In the genomic region with DNA sequence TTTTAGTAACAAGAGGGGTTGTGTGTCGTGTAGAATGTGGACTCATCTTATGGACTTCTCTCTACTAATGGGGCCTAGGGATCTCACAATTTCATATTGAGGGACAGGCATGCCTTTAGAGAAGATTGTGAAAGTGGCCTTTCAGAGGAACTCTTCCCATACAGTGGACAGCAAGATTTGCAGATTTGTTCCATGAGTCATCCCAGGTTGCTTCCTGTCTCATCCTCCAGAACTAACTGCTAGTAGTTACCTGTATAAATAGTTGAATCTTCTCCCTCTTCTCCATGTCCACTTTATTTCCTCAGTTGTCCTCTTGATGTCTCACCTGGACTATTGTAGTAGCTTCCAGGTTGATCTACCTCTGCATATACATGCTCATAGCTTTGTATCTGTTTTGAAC, we compare ENCODE assay signal across 15 cellular contexts.
A peak's percentile ranks its signal among the peaks of the same experiment; 100 is the strongest.
DNase-seq lines count a peak whose midpoint lies in the region; ATAC-seq and TF ChIP-seq lines count a peak whose summit lies in the region.
"Had no signal": no experiment of that assay in that cellular context is flagged by ENCODE, and none has a peak within 500 bp of the region (broad histone marks: within the 10 kb centered on the region; RNA-seq: fewer than 3 reads in every experiment).

No MANE protein-coding gene starts in this region.

- ATAC-seq in RWPE2 (ENCODE audit: low read depth) (peak; percentile 82), foreskin keratinocyte (peak; percentile 85), HG03196 (IDR thresholded peaks at IDR 0.05; ENCODE audit: unreplicated experiment) (no peak), GM19467 (IDR thresholded peaks at IDR 0.05; ENCODE audit: unreplicated experiment) (no peak)
- ATAC-seq in stimulated activated naive B cell treated with anti-CD40 and anti-IgM and Interleukin-4, amounts not matched to agents 10 μg/mL and 1 μg/mL and 100 μg/mL, for 72 hours (replicated peaks), result no peak

- no peak overlapping the region for H3K4me3 ChIP-seq in RWPE2 (ENCODE audit: severe bottlenecking)
- H3K4me3 ChIP-seq: HAP-1 had no signal

- H3K27me3 ChIP-seq in RWPE2 (ENCODE audit: insufficient read depth, poor library complexity, severe bottlenecking), result no peaks in the 10 kb centered on the region
- H3K27me3 ChIP-seq in foreskin keratinocyte, result no peaks in the 10 kb centered on the region

- no peaks in the 10 kb centered on the region for H3K36me3 ChIP-seq in RWPE2 (ENCODE audit: low read depth)
- H3K36me3 ChIP-seq: HAP-1 had no signal

- no peak overlapping the region for H3K27ac Mint-ChIP-seq in stimulated activated naive B cell treated with anti-CD40 and anti-IgM and Interleukin-4, amounts not matched to agents 10 μg/mL and 1 μg/mL and 100 μg/mL, for 72 hours
- H3K27ac Mint-ChIP-seq: B cell; CD4-positive, alpha-beta T cell; HFFc6 had no signal

- H3K4me1 ChIP-seq in RWPE2 (ENCODE audit: insufficient read depth, poor library complexity, severe bottlenecking) (no peaks in the 10 kb centered on the region), foreskin keratinocyte (no peaks in the 10 kb centered on the region)
- H3K4me1 ChIP-seq: HAP-1 had no signal

- no peaks in the 10 kb centered on the region for H3K27me3 Mint-ChIP-seq in stimulated activated naive B cell treated with anti-CD40 and anti-IgM and Interleukin-4, amounts not matched to agents 10 μg/mL and 1 μg/mL and 100 μg/mL, for 72 hours
- H3K27me3 Mint-ChIP-seq: B cell; CD4-positive, alpha-beta T cell had no signal

- peaks cover 7 to 12% of the 10 kb centered on the region in 2 donors for H3K9me3 Mint-ChIP-seq in stimulated activated naive B cell treated with anti-CD40 and anti-IgM and Interleukin-4, amounts not matched to agents 10 μg/mL and 1 μg/mL and 100 μg/mL, for 72 hours

- no peak overlapping the region for H3K4me3 Mint-ChIP-seq in stimulated activated naive B cell treated with anti-CD40 and anti-IgM and Interleukin-4, amounts not matched to agents 10 μg/mL and 1 μg/mL and 100 μg/mL, for 72 hours
- H3K4me3 Mint-ChIP-seq: B cell; CD4-positive, alpha-beta T cell; HFFc6 had no signal

- no peaks in the 10 kb centered on the region for H3K4me1 Mint-ChIP-seq in stimulated activated naive B cell treated with anti-CD40 and anti-IgM and Interleukin-4, amounts not matched to agents 10 μg/mL and 1 μg/mL and 100 μg/mL, for 72 hours
- H3K4me1 Mint-ChIP-seq: B cell had no signal

- H3K36me3 Mint-ChIP-seq in stimulated activated naive B cell treated with anti-CD40 and anti-IgM and Interleukin-4, amounts not matched to agents 10 μg/mL and 1 μg/mL and 100 μg/mL, for 72 hours, result no peaks in the 10 kb centered on the region

- TF ChIP-seq CTCF in RWPE2 (IDR thresholded peaks at IDR 0.05; ENCODE audit: poor library complexity, severe bottlenecking) (no peak), foreskin keratinocyte (conservative IDR thresholded peaks at IDR 0.05) (no peak)

- peak; percentile 23 for DNase-seq in HPDE6-E6E7 (ENCODE audit: extremely low spot score)
- DNase-seq in RWPE2 (ENCODE audit: low spot score), result no peak
- DNase-seq in foreskin keratinocyte, result peak; percentile 29 to 55
- DNase-seq in stimulated activated naive B cell treated with anti-CD40 and anti-IgM and Interleukin-4, amounts not matched to agents 10 μg/mL and 1 μg/mL and 100 μg/mL, for 72 hours, result no peak
- DNase-seq in NCI-H510A (lab: John Stamatoyannopoulos, UW), result no peak
- DNase-seq: C1 segment of cervical spinal cord; Calu3; CD4-positive, alpha-beta T cell; DND-41; GDM1; HFFc6 had no signal

- H3K27ac ChIP-seq in RWPE2 (ENCODE audit: poor library complexity, severe bottlenecking), result no peak overlapping the region
- no peak overlapping the region for H3K27ac ChIP-seq in foreskin keratinocyte

- no peaks in the 10 kb centered on the region for H3K9me3 ChIP-seq in RWPE2 (ENCODE audit: severe bottlenecking)
- H3K9me3 ChIP-seq: HAP-1 had no signal

Comparison
In these comparisons a context has a peak if more than half of its experiments do, and no peak if none do; other contexts are left out.
1. DNase-seq: peak in HPDE6-E6E7 (single experiment) and foreskin keratinocyte (2 of 2); none in RWPE2 (single experiment), stimulated activated naive B cell treated with anti-CD40 and anti-IgM and Interleukin-4, amounts not matched to agents 10 μg/mL and 1 μg/mL and 100 μg/mL, for 72 hours (single experiment) and NCI-H510A (single experiment).
2. ATAC-seq: peak in RWPE2 (single experiment) and foreskin keratinocyte (single experiment); none in stimulated activated naive B cell treated with anti-CD40 and anti-IgM and Interleukin-4, amounts not matched to agents 10 μg/mL and 1 μg/mL and 100 μg/mL, for 72 hours (0 of 2), HG03196 (single experiment) and GM19467 (single experiment).